In the genomic region with DNA sequence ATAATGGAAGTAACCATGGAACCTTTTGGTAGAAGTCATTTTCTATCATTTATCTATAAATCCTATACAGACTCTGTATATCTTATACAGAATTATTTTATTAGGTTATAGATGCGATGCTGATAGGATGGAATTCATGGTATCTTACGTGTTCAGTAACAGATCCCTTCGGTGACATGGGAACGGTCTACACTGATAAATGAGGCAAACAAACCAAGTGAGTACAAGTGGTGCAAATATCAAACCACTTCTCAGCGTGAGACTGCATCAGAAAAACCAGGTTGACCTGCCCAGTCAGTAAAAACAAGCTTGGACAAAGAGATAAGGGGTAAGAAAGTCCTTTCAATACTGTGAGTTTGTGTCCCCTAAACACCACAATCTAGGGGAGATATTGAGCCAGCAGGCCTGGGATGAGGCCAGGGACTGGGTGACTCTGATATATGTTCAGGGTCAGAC, we compare ENCODE assay signal across 1 cellular context.
TF ChIP-seq lines count a peak whose summit lies in the region.

No MANE protein-coding gene starts in this region.

TF ChIP-seq in K562, 482 proteins besides CTCF, POLR2A, EP300 and RAD21 (continued from another document and continues in another):
- TF ChIP-seq PBX2 (CRISPR knock-in tag; IDR thresholded peaks at IDR 0.05; ENCODE audit: low read depth) (no peak), PBX2 (tag; conservative IDR thresholded peaks at IDR 0.05; ENCODE audit: low read depth) (peak; percentile 56; the same call in 1 of the 2 replicates), SOX6 (IDR thresholded peaks at IDR 0.05) (peak; percentile 85), CREB1 (IDR thresholded peaks at IDR 0.05) (peak; percentile 60; the same call in 1 of the 2 replicates), CREB1 (CRISPR knock-in tag; IDR thresholded peaks at IDR 0.05) (no peak), ZNF717 (CRISPR knock-in tag; IDR thresholded peaks at IDR 0.05) (no peak), RNF2 (IDR thresholded peaks at IDR 0.05) (peak; percentile 31; the same call in 1 of the 2 replicates), KLF16 (IDR thresholded peaks at IDR 0.05) (peak; percentile 89), ATF1 (CRISPR knock-in tag; IDR thresholded peaks at IDR 0.05) (no peak), ATF1 (tag; IDR thresholded peaks at IDR 0.05) (peak; percentile 51; the same call in 1 of the 2 replicates), FOXK2 (conservative IDR thresholded peaks at IDR 0.05 in 1 of 2, IDR thresholded peaks at IDR 0.05 in 1 of 2; ENCODE audit: low read depth in 2 of 2) (peak in 1 of 2 experiments; percentile 39; a peak in 1 of 4 replicates), PML (IDR thresholded peaks at IDR 0.05; ENCODE audit: low read length) (peak; percentile 91), ZBED1 (IDR thresholded peaks at IDR 0.05) (no peak), ARID4B (CRISPR knock-in tag; IDR thresholded peaks at IDR 0.05) (no peak), TBL1XR1 (IDR thresholded peaks at IDR 0.05; ENCODE audit: low read length in 2 of 2) (peak in 1 of 2 experiments; percentile 26; a peak in 3 of 4 replicates), E2F8 (IDR thresholded peaks at IDR 0.05; ENCODE audit: low read depth, partially characterized antibody) (no peak), FIP1L1 (IDR thresholded peaks at IDR 0.05; ENCODE audit: low read depth, low read length, poor library complexity, severe bottlenecking) (no peak), HNRNPUL1 (IDR thresholded peaks at IDR 0.05; ENCODE audit: low read length) (no peak), SMARCA4 (IDR thresholded peaks at IDR 0.05) (peak; percentile 93), FOSL1 (tag; conservative IDR thresholded peaks at IDR 0.05) (0 out of 2 replicates have a peak, but pooled peaks have one; percentile 46), CC2D1A (IDR thresholded peaks at IDR 0.05) (peak; percentile 86; the same call in 1 of the 2 replicates), SRSF9 (IDR thresholded peaks at IDR 0.05; ENCODE audit: borderline replicate concordance, low read depth, low read length) (no peak), SMARCA5 (IDR thresholded peaks at IDR 0.05) (no peak)
- TF ChIP-seq, protein P1, sequence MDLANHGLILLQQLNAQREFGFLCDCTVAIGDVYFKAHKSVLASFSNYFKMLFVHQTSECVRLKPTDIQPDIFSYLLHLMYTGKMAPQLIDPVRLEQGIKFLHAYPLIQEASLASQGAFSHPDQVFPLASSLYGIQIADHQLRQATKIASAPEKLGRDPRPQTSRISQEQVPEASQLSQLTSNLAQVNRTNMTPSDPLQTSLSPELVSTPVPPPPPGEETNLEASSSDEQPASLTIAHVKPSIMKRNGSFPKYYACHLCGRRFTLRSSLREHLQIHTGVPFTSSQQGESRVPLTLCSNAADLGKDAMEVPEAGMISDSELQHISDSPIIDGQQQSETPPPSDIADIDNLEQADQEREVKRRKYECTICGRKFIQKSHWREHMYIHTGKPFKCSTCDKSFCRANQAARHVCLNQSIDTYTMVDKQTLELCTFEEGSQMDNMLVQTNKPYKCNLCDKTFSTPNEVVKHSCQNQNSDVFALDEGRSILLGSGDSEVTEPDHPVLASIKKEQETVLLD (IDR thresholded peaks at IDR 0.05) = peak; percentile 45; the same call in 1 of the 2 replicates
- TF ChIP-seq, protein P2, sequence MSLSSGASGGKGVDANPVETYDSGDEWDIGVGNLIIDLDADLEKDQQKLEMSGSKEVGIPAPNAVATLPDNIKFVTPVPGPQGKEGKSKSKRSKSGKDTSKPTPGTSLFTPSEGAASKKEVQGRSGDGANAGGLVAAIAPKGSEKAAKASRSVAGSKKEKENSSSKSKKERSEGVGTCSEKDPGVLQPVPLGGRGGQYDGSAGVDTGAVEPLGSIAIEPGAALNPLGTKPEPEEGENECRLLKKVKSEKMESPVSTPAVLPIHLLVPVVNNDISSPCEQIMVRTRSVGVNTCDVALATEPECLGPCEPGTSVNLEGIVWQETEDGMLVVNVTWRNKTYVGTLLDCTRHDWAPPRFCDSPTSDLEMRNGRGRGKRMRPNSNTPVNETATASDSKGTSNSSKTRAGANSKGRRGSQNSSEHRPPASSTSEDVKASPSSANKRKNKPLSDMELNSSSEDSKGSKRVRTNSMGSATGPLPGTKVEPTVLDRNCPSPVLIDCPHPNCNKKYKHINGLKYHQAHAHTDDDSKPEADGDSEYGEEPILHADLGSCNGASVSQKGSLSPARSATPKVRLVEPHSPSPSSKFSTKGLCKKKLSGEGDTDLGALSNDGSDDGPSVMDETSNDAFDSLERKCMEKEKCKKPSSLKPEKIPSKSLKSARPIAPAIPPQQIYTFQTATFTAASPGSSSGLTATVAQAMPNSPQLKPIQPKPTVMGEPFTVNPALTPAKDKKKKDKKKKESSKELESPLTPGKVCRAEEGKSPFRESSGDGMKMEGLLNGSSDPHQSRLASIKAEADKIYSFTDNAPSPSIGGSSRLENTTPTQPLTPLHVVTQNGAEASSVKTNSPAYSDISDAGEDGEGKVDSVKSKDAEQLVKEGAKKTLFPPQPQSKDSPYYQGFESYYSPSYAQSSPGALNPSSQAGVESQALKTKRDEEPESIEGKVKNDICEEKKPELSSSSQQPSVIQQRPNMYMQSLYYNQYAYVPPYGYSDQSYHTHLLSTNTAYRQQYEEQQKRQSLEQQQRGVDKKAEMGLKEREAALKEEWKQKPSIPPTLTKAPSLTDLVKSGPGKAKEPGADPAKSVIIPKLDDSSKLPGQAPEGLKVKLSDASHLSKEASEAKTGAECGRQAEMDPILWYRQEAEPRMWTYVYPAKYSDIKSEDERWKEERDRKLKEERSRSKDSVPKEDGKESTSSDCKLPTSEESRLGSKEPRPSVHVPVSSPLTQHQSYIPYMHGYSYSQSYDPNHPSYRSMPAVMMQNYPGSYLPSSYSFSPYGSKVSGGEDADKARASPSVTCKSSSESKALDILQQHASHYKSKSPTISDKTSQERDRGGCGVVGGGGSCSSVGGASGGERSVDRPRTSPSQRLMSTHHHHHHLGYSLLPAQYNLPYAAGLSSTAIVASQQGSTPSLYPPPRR (CRISPR knock-in tag; IDR thresholded peaks at IDR 0.05; ENCODE audit: borderline replicate concordance) = no peak
- TF ChIP-seq, protein P3, sequence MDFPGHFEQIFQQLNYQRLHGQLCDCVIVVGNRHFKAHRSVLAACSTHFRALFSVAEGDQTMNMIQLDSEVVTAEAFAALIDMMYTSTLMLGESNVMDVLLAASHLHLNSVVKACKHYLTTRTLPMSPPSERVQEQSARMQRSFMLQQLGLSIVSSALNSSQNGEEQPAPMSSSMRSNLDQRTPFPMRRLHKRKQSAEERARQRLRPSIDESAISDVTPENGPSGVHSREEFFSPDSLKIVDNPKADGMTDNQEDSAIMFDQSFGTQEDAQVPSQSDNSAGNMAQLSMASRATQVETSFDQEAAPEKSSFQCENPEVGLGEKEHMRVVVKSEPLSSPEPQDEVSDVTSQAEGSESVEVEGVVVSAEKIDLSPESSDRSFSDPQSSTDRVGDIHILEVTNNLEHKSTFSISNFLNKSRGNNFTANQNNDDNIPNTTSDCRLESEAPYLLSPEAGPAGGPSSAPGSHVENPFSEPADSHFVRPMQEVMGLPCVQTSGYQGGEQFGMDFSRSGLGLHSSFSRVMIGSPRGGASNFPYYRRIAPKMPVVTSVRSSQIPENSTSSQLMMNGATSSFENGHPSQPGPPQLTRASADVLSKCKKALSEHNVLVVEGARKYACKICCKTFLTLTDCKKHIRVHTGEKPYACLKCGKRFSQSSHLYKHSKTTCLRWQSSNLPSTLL (IDR thresholded peaks at IDR 0.05) = no peak
- TF ChIP-seq, protein P4, sequence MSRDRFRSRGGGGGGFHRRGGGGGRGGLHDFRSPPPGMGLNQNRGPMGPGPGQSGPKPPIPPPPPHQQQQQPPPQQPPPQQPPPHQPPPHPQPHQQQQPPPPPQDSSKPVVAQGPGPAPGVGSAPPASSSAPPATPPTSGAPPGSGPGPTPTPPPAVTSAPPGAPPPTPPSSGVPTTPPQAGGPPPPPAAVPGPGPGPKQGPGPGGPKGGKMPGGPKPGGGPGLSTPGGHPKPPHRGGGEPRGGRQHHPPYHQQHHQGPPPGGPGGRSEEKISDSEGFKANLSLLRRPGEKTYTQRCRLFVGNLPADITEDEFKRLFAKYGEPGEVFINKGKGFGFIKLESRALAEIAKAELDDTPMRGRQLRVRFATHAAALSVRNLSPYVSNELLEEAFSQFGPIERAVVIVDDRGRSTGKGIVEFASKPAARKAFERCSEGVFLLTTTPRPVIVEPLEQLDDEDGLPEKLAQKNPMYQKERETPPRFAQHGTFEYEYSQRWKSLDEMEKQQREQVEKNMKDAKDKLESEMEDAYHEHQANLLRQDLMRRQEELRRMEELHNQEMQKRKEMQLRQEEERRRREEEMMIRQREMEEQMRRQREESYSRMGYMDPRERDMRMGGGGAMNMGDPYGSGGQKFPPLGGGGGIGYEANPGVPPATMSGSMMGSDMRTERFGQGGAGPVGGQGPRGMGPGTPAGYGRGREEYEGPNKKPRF (IDR thresholded peaks at IDR 0.05; ENCODE audit: low read depth, low read length) = no peak
- TF ChIP-seq, protein P5, sequence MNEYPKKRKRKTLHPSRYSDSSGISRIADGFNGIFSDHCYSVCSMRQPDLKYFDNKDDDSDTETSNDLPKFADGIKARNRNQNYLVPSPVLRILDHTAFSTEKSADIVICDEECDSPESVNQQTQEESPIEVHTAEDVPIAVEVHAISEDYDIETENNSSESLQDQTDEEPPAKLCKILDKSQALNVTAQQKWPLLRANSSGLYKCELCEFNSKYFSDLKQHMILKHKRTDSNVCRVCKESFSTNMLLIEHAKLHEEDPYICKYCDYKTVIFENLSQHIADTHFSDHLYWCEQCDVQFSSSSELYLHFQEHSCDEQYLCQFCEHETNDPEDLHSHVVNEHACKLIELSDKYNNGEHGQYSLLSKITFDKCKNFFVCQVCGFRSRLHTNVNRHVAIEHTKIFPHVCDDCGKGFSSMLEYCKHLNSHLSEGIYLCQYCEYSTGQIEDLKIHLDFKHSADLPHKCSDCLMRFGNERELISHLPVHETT (CRISPR knock-in tag; conservative IDR thresholded peaks at IDR 0.05 in 1 of 2, IDR thresholded peaks at IDR 0.05 in 1 of 2) = peak in 1 of 2 experiments; percentile 66; a peak in 1 of 4 replicates
- TF ChIP-seq, protein P6, sequence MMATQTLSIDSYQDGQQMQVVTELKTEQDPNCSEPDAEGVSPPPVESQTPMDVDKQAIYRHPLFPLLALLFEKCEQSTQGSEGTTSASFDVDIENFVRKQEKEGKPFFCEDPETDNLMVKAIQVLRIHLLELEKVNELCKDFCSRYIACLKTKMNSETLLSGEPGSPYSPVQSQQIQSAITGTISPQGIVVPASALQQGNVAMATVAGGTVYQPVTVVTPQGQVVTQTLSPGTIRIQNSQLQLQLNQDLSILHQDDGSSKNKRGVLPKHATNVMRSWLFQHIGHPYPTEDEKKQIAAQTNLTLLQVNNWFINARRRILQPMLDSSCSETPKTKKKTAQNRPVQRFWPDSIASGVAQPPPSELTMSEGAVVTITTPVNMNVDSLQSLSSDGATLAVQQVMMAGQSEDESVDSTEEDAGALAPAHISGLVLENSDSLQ (IDR thresholded peaks at IDR 0.05) = peak; percentile 41; the same call in 1 of the 2 replicates
